ENCODE assay signal across 8 cellular contexts in the genomic region with DNA sequence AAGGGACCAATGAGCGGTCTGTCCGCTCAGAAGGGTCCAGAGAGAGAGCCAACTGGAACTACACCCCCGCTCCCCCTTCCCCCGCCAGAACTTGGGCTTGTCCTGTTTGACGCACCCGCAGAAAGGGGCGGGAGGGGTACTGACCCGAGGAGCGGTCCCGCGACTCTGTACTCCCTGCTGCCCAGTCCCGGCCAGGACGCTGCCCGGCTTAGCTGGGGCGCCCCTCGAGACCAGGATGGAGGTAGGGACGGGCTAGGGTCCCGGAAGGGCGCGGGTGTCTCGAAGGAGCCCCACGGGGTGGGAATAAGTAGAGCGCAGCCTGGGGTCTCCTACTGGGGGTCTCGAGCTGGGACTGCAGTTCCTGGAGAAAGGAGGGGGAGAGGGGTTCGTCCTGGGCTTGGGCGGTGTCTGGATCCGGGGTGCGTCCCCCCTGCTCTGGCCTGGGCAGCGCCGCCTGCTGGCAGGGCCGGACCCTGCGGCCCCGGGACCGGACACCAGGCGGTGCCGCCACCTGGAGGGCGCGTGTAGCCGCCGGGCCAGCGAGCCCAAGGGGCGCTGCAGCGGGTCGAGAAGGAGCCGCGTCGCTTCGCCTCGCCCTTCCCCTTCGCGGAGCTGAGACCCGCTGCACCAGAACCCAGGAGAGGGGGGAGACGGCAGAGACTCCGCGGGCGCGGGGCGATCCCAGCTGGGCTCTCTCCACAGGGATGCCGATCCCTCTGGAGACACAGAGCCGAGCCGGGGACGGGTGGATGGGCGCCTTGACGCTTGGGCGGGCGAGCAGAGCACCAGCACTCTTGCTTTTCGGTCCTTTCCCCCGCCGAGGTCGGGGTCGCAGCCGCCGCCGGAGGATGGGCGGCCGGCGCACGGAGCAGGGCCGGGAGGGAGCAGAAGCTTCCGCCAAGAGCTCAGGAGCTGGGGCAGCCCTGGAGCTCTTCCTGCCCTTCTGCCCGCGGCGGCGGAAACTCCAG. TPM values are rescaled to one million over a fixed set of nuclear protein-coding genes. Genes with fewer than 3 reads are reported as not detected.
DNase-seq lines count a peak whose midpoint lies in the region; ATAC-seq, FAIRE-seq and TF ChIP-seq lines count a peak whose summit lies in the region.

No MANE protein-coding gene starts in this region.

- TF ChIP-seq CTCF in VCaP (conservative IDR thresholded peaks at IDR 0.05) (peak; percentile 100), bronchial epithelial cell (IDR thresholded peaks at IDR 0.05; ENCODE audit: insufficient read depth, low read length, severe bottlenecking) (peak; percentile 99)

- H3K27ac ChIP-seq in VCaP = peak overlapping the region; percentile 93

- H3K27me3 ChIP-seq in bronchial epithelial cell (ENCODE audit: control insufficient read depth, insufficient read depth, low read length) = no peaks in the 10 kb centered on the region

- FAIRE-seq in bronchial epithelial cell (lab: Jason Lieb, UNC) = no peak

- DNase-seq in NCI-H2081 (lab: John Stamatoyannopoulos, UW) (peak; percentile 45 to 60), NCI-H2081 treated with DMSO at 0.1 percent for 48 hours (lab: John Stamatoyannopoulos, UW) (no peak), NCI-H1048 (lab: John Stamatoyannopoulos, UW) (peak; percentile 18), bronchial epithelial cell (ENCODE audit: low read depth) (peak; percentile 54), islet precursor cell (peak; percentile 94)
- peak; percentile 87 for DNase-seq in stimulated activated CD4-positive, alpha-beta T cell treated with anti-CD3 and anti-CD28 coated beads, Interleukin-15, amount 100 ng/mL, for 24 hours

- H3K36me3 ChIP-seq in bronchial epithelial cell (ENCODE audit: control insufficient read depth, insufficient read depth, low read length) = no peaks in the 10 kb centered on the region

- peak; percentile 74 for ATAC-seq in HG02610 (IDR thresholded peaks at IDR 0.05; ENCODE audit: unreplicated experiment)

- H3K4me3 ChIP-seq in bronchial epithelial cell (ENCODE audit: low read depth, low read length) = peak overlapping the region; percentile 59

RNA-seq across cellular contexts. Expression of a gene that starts 3.7 kb away (rescaled TPM):
- total RNA-seq in bronchial epithelial cell = 7.4 and 8.6 TPM in 2 replicates

RNA-seq across cellular contexts. Expression of a gene that starts 25.7 kb away (rescaled TPM):
- total RNA-seq in bronchial epithelial cell = 13.4 and 32.6 TPM in 2 replicates

RNA-seq across cellular contexts. Expression of a gene that starts 37.4 kb away (rescaled TPM):
- total RNA-seq in bronchial epithelial cell = 68.7 and 81.2 TPM in 2 replicates

RNA-seq across cellular contexts. Expression of a gene that starts 51.1 kb away (rescaled TPM):
- total RNA-seq in bronchial epithelial cell = 2.9 and 4.5 TPM in 2 replicates
